In genomic region chr11:126212089-126212660, GRCh38 we compare ENCODE assay signal across 8 cellular contexts. TPM values are rescaled to one million over a fixed set of nuclear protein-coding genes. Genes with fewer than 3 reads are reported as not detected.
A peak's percentile ranks its signal among the peaks of the same experiment; 100 is the strongest.
DNase-seq lines count a peak whose midpoint lies in the region; ATAC-seq and TF ChIP-seq lines count a peak whose summit lies in the region.

No MANE protein-coding gene starts in this region.

- H3K4me3 ChIP-seq in GM12875 (ENCODE audit: low read depth, low read length) (peak overlapping the region; percentile 62), fibroblast of mammary gland (ENCODE audit: control insufficient read depth, low read depth, low read length) (peak overlapping the region; percentile 100), retinal pigment epithelial cell (ENCODE audit: low read length) (peak overlapping the region; percentile 72)

- ATAC-seq in GM18502 (IDR thresholded peaks at IDR 0.05; ENCODE audit: poor library complexity, unreplicated experiment) (no peak), GM19463 (IDR thresholded peaks at IDR 0.05; ENCODE audit: unreplicated experiment) (no peak)

- peak; percentile 15 for DNase-seq in RPMI7951 (ENCODE audit: low read depth)
- no peak for DNase-seq in fibroblast of mammary gland (ENCODE audit: low read depth)
- no peak for DNase-seq in retinal pigment epithelial cell (ENCODE audit: low read depth)
- no peak for DNase-seq in foreskin melanocyte
- no peak for DNase-seq in GM10266 (ENCODE audit: extremely low spot score)

- TF ChIP-seq CTCF in GM12875 (IDR thresholded peaks at IDR 0.05; ENCODE audit: borderline replicate concordance, insufficient read depth, low read depth, low read length): no peak
- no peak for TF ChIP-seq CTCF in fibroblast of mammary gland (conservative IDR thresholded peaks at IDR 0.05; ENCODE audit: control insufficient read depth, insufficient read depth, low read depth, low read length)
- no peak for TF ChIP-seq CTCF in retinal pigment epithelial cell (conservative IDR thresholded peaks at IDR 0.05; ENCODE audit: low read depth, low read length)
- no peak for TF ChIP-seq CTCF in GM10266 (IDR thresholded peaks at IDR 0.05; ENCODE audit: control insufficient read depth, insufficient read depth, low read depth, missing control alignments)

RNA-seq across cellular contexts. Expression of gene FAM118B, which starts 0.6 kb away (rescaled TPM):
- total RNA-seq in RPMI7951 (2014; rRNA removed; shearing (Covaris generic)): 33.6 and 36.3 TPM in 2 replicates

RNA-seq across cellular contexts. Expression of gene RPUSD4, which starts 0.7 kb away (rescaled TPM):
- 16.1 and 18.8 TPM in 2 replicates for total RNA-seq in RPMI7951 (2014; rRNA removed; shearing (Covaris generic))

RNA-seq across cellular contexts. Expression of gene SRPRA, which starts 56.5 kb away (rescaled TPM):
- 130 and 143 TPM in 2 replicates for total RNA-seq in RPMI7951 (2014; rRNA removed; shearing (Covaris generic))

RNA-seq across cellular contexts. Expression of gene FOXRED1, which starts 56.8 kb away (rescaled TPM):
- total RNA-seq in RPMI7951 (2014; rRNA removed; shearing (Covaris generic)): 17.3 and 18.6 TPM in 2 replicates
